In the genomic region with DNA sequence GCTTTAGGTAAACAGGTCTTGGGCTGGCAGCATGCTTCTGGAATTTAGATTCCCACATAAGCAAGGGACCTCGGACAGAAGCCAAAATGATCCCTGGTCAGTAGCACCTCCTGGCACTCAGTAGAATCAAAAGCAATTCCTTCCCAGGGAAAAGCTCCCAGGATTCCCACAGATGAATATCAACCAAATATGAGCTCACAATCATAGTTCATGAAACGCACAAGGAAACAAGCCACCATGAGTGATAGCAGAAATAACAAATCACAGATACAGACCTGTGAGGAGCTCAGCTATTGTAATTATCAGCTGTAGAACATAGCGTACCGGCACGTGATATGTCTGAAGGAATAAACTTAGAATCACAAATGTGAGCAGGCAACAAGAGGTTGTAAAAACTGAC, we compare ENCODE assay signal across 27 cellular contexts. TPM values are rescaled to one million over a fixed set of nuclear protein-coding genes. Genes with fewer than 3 reads are reported as not detected.
"Had no signal": no experiment of that assay in that cellular context is flagged by ENCODE, and none has a peak within 500 bp of the region (broad histone marks: within the 10 kb centered on the region; RNA-seq: fewer than 3 reads in every experiment).

No MANE protein-coding gene starts in this region.

- H3K4me1 Mint-ChIP-seq: T-cell had no signal

- ATAC-seq: Panc1, PC-3, T-cell had no signal

- DNase-seq: Kasumi-1, MM.1S, NCI-H1092 treated with DMSO at 0.1 percent for 48 hours, NCI-H1417, NCI-H1436 treated with DMSO at 0.1 percent for 48 hours, NCI-H1694, NCI-H1930, NCI-H2081, NCI-H2171, NCI-H226, NCI-H446, NCI-H510A, NCI-H524 treated with DMSO at 0.1 percent for 48 hours, NCI-H69, NCI-H774, PC-3, SHP77, SK-N-SH, SW 1271, T-cell had no signal

- H3K9me3 ChIP-seq: SK-N-SH had no signal

- H3K27ac Mint-ChIP-seq: T-cell; T-helper 1 cell treated with Interleukin-12 subunit alpha and Interleukin-12 subunit beta and Interleukin-4 antibody, amounts not matched to agents 30 μg/mL and 1 μg/mL, for 36 hours had no signal

- H3K27ac ChIP-seq: KMS-11, RWPE1 had no signal

- H3K4me2 ChIP-seq: KMS-11, SK-N-SH had no signal

- H3K4me3 Mint-ChIP-seq: T-cell; T-helper 1 cell treated with Interleukin-12 subunit alpha and Interleukin-12 subunit beta and Interleukin-4 antibody, amounts not matched to agents 30 μg/mL and 1 μg/mL, for 36 hours had no signal

- H3K9me2 ChIP-seq: SK-N-SH had no signal

RNA-seq across cellular contexts. Expression of a gene that starts 24.1 kb away (rescaled TPM):
- total RNA-seq: M059J; PC-3; SK-MEL-5; T-cell; T-helper 2 cell treated with Interferon-gamma antibody and Interleukin-4, amounts not matched to agents 100 ng/mL and 5 ng/mL, for 36 hours had no signal
- polyA plus RNA-seq: SK-N-SH had no signal
